Comparison of ENCODE assay signal across 9 cellular contexts in the genomic region with DNA sequence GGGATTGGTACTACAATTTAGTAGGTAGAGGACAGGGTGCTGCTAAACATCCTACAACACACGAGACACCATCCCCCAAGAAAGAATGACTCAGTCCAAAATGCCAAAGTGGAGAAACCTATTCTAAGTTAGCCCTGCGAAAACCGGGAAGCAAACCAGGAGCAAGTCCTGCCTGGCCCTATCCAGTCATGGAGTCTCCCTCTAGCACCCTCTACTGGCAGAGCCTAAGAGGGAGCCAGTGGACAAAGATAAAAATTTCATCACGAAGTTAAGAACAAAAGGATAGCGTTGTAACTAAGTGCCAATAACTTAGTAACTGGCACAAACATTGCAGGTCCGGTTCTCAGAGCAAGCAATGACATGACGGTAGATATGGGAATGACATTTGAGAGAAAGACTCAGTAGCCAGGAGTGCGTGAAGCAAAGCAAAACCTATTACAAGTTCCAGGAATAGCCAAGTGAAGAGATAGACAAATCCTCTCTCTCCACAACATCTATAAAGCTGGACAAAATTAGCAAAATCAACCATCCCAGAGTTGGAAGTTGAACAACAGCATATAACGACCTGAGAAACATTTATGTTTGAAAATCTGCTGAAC.
DNase-seq lines count a peak whose midpoint lies in the region; ATAC-seq and TF ChIP-seq lines count a peak whose summit lies in the region.
"Had no signal": no experiment of that assay in that cellular context is flagged by ENCODE, and none has a peak within 500 bp of the region (broad histone marks: within the 10 kb centered on the region; RNA-seq: fewer than 3 reads in every experiment).

No MANE protein-coding gene starts in this region.

- peak; percentile 31 to 72 (median 69) for DNase-seq in NCI-H1417 (lab: John Stamatoyannopoulos, UW)
- DNase-seq in NCI-H1417 treated with DMSO at 0.1 percent for 48 hours (lab: John Stamatoyannopoulos, UW) = no peak
- DNase-seq in PC-3 = peak; percentile 66
- peak; percentile 66 to 67 for DNase-seq in dermis microvascular lymphatic vessel endothelial cell (ENCODE audit: low read depth in 2 of 2)
- DNase-seq in lower lobe of right lung = no peak
- no peak for DNase-seq in vagina (ENCODE audit: extremely low spot score in 2 of 2)

- no peaks in the 10 kb centered on the region for H3K9me2 ChIP-seq in PC-3 (replicated peaks; ENCODE audit: low read length)

- TF ChIP-seq CTCF in PC-3 (conservative IDR thresholded peaks at IDR 0.05; ENCODE audit: low read depth, low read length) (peak; percentile 86), lower lobe of right lung (IDR thresholded peaks at IDR 0.05) (peak; percentile 83), vagina (IDR thresholded peaks at IDR 0.05) (peak; percentile 6 to 49 (median 46))

- ATAC-seq in PC-3 (peak; percentile 62), lower lobe of right lung (peak; percentile 78 to 87), HG03378 (IDR thresholded peaks at IDR 0.05; ENCODE audit: unreplicated experiment) (no peak)

- TF ChIP-seq POLR2A in vagina (IDR thresholded peaks at IDR 0.05) = no peak

- H3K4me1 ChIP-seq in PC-3 (ENCODE audit: insufficient read depth, low read length) (no peaks in the 10 kb centered on the region), lower lobe of right lung (no peaks in the 10 kb centered on the region), vagina (peaks cover 8% of the 10 kb centered on the region)
- H3K4me1 ChIP-seq: BLaER1 had no signal

- H3K27me3 ChIP-seq in PC-3 (ENCODE audit: low read length) = no peaks in the 10 kb centered on the region
- no peaks in the 10 kb centered on the region for H3K27me3 ChIP-seq in lower lobe of right lung (ENCODE audit: low read depth)
- no peaks in the 10 kb centered on the region for H3K27me3 ChIP-seq in vagina
- H3K27me3 ChIP-seq: BLaER1 had no signal

- peak; percentile 60 for TF ChIP-seq RAD21 in Ishikawa (IDR thresholded peaks at IDR 0.05; ENCODE audit: low read depth)

- H3F3A ChIP-seq in PC-3 (ENCODE audit: low read length, unreplicated experiment) = no peaks in the 10 kb centered on the region

- POLR2A ChIA-PET in PC-3 (lab: Charles Lee; ENCODE audit: unreplicated experiment) = no interaction called here

- H4K20me1 ChIP-seq in PC-3 (ENCODE audit: low read length) = no peaks in the 10 kb centered on the region
- H4K20me1 ChIP-seq: BLaER1 had no signal

- H2AFZ ChIP-seq in PC-3 (ENCODE audit: low read length) = no peak overlapping the region

- H3K27ac ChIP-seq in PC-3 (ENCODE audit: low read length) = no peak overlapping the region
- no peak overlapping the region for H3K27ac ChIP-seq in lower lobe of right lung
- H3K27ac ChIP-seq in vagina = peak overlapping the region; percentile 1
- H3K27ac ChIP-seq: BLaER1 had no signal

- no peak overlapping the region for H3K4me2 ChIP-seq in PC-3 (ENCODE audit: low read length)
- H3K4me2 ChIP-seq: BLaER1 had no signal

- H3K79me2 ChIP-seq in PC-3 (ENCODE audit: low read length) = no peaks in the 10 kb centered on the region

- no peak overlapping the region for H3K9ac ChIP-seq in PC-3 (ENCODE audit: low read length)
- H3K9ac ChIP-seq: BLaER1 had no signal

- H3K4me3 ChIP-seq in PC-3 (ENCODE audit: low read length) (no peak overlapping the region), lower lobe of right lung (no peak overlapping the region), vagina (no peak overlapping the region)
- H3K4me3 ChIP-seq: BLaER1 had no signal

- no peak for TF ChIP-seq EP300 in Ishikawa (IDR thresholded peaks at IDR 0.05; ENCODE audit: borderline replicate concordance)

- no peaks in the 10 kb centered on the region for H3K36me3 ChIP-seq in PC-3 (ENCODE audit: low read depth, low read length)
- no peaks in the 10 kb centered on the region for H3K36me3 ChIP-seq in lower lobe of right lung
- H3K36me3 ChIP-seq in vagina = no peaks in the 10 kb centered on the region
- H3K36me3 ChIP-seq: BLaER1 had no signal

- BruUV-seq in PC-3 (replicated peaks; lab: Mats Ljungman, UMichigan) = no TSS peak

- intact Hi-C loops in PC-3 (cut with micrococcal nuclease) = loop anchor here (1.0 kb wide), 1 partner anchor 1331 kb away; no protein-coding TSS in a partner anchor
- intact Hi-C loops in lower lobe of right lung (cut with DNase I) = no loop called here
- intact Hi-C loops in vagina (cut with DNase I) = no loop called here

- H3K9me3 ChIP-seq in PC-3 (ENCODE audit: low read length) = no peaks in the 10 kb centered on the region
- no peaks in the 10 kb centered on the region for H3K9me3 ChIP-seq in lower lobe of right lung
- H3K9me3 ChIP-seq in vagina = no peaks in the 10 kb centered on the region

- CTCF ChIA-PET in PC-3 (lab: Charles Lee) = no interaction called here

TF ChIP-seq in Ishikawa, 13 proteins besides CTCF, POLR2A, EP300 and RAD21:
- TF ChIP-seq, protein P1, sequence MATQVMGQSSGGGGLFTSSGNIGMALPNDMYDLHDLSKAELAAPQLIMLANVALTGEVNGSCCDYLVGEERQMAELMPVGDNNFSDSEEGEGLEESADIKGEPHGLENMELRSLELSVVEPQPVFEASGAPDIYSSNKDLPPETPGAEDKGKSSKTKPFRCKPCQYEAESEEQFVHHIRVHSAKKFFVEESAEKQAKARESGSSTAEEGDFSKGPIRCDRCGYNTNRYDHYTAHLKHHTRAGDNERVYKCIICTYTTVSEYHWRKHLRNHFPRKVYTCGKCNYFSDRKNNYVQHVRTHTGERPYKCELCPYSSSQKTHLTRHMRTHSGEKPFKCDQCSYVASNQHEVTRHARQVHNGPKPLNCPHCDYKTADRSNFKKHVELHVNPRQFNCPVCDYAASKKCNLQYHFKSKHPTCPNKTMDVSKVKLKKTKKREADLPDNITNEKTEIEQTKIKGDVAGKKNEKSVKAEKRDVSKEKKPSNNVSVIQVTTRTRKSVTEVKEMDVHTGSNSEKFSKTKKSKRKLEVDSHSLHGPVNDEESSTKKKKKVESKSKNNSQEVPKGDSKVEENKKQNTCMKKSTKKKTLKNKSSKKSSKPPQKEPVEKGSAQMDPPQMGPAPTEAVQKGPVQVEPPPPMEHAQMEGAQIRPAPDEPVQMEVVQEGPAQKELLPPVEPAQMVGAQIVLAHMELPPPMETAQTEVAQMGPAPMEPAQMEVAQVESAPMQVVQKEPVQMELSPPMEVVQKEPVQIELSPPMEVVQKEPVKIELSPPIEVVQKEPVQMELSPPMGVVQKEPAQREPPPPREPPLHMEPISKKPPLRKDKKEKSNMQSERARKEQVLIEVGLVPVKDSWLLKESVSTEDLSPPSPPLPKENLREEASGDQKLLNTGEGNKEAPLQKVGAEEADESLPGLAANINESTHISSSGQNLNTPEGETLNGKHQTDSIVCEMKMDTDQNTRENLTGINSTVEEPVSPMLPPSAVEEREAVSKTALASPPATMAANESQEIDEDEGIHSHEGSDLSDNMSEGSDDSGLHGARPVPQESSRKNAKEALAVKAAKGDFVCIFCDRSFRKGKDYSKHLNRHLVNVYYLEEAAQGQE (IDR thresholded peaks at IDR 0.05; ENCODE audit: low read depth) = no peak
- TF ChIP-seq CREB1 (IDR thresholded peaks at IDR 0.05; ENCODE audit: low read depth) = no peak
- no peak for TF ChIP-seq ZBTB7A (IDR thresholded peaks at IDR 0.05; ENCODE audit: low read depth)
- TF ChIP-seq, protein P2, sequence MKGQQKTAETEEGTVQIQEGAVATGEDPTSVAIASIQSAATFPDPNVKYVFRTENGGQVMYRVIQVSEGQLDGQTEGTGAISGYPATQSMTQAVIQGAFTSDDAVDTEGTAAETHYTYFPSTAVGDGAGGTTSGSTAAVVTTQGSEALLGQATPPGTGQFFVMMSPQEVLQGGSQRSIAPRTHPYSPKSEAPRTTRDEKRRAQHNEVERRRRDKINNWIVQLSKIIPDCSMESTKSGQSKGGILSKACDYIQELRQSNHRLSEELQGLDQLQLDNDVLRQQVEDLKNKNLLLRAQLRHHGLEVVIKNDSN (IDR thresholded peaks at IDR 0.05) = no peak
- no peak for TF ChIP-seq TAF1 (IDR thresholded peaks at IDR 0.05; ENCODE audit: low read depth)
- no peak for TF ChIP-seq YY1 (IDR thresholded peaks at IDR 0.05; ENCODE audit: low read depth)
- no peak for TF ChIP-seq TCF12 (IDR thresholded peaks at IDR 0.05; ENCODE audit: low read depth)
- TF ChIP-seq CEBPB (IDR thresholded peaks at IDR 0.05) = no peak
- TF ChIP-seq EGR1 (IDR thresholded peaks at IDR 0.05) = no peak
- no peak for TF ChIP-seq FOXM1 (IDR thresholded peaks at IDR 0.05; ENCODE audit: borderline replicate concordance, low read depth)
- no peak for TF ChIP-seq NFIC (IDR thresholded peaks at IDR 0.05)
- TF ChIP-seq, protein P3, sequence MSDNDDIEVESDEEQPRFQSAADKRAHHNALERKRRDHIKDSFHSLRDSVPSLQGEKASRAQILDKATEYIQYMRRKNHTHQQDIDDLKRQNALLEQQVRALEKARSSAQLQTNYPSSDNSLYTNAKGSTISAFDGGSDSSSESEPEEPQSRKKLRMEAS (IDR thresholded peaks at IDR 0.05) = no peak
- no peak for TF ChIP-seq TEAD4 (IDR thresholded peaks at IDR 0.05)

Comparison
In these comparisons a context has a peak if more than half of its experiments do, and no peak if none do; other contexts are left out.
1. DNase-seq: peak in NCI-H1417 (3 of 3), PC-3 (single experiment) and dermis microvascular lymphatic vessel endothelial cell (2 of 2); none in NCI-H1417 treated with DMSO at 0.1 percent for 48 hours (single experiment), lower lobe of right lung (single experiment) and vagina (0 of 2).
2. Peak in every context shown above with its lines, with median percentiles within 50 percentile points of each other: CTCF ChIP-seq.